Comparison of ENCODE assay signal across 10 cellular contexts in the genomic region with DNA sequence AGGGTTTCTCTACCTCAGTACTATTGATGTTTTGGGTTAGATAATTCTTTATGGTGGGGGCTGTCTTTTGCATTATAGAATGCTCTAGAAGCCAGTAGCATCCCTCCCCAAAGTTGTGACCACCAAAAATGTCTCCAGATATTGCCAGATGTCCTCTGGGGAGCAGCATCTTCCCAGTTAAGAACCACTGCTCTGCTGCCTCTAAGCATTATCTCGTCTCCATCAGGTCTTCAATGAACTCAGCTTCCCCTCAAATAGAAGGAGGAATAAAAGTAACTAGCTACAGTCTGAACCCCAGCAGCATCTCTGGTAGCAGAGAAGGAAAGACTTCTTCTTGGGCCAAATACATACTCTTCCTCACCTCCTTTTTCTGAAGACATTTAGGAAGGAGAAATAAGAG.
"Had no signal": no experiment of that assay in that cellular context is flagged by ENCODE, and none has a peak within 500 bp of the region (broad histone marks: within the 10 kb centered on the region; RNA-seq: fewer than 3 reads in every experiment).

No MANE protein-coding gene starts in this region.

- H3K36me3 ChIP-seq: colonic mucosa, thoracic aorta had no signal

- H3K9me3 Mint-ChIP-seq: activated CD4-positive, alpha-beta T cell treated with anti-CD3 and anti-CD28 coated beads, Interleukin-2, amount 10 ng/mL, durations not matched to agents 7 days and 5 days; activated naive CD8-positive, alpha-beta T cell treated with anti-CD3 and anti-CD28 coated beads for 36 hours had no signal

- H3K27me3 Mint-ChIP-seq: activated naive CD8-positive, alpha-beta T cell treated with anti-CD3 and anti-CD28 coated beads for 36 hours had no signal

- H3K4me3 ChIP-seq: body of pancreas, colonic mucosa, thoracic aorta had no signal

- DNase-seq: activated CD4-positive, alpha-beta T cell treated with anti-CD3 and anti-CD28 coated beads, Interleukin-2, amount 10 ng/mL, durations not matched to agents 7 days and 5 days; activated gamma-delta T cell treated with Interleukin-2 at 50 U/mL for 16 hours; activated naive CD8-positive, alpha-beta T cell treated with anti-CD3 and anti-CD28 coated beads for 36 hours; amygdala; body of pancreas; central memory CD4-positive, alpha-beta T cell; colonic mucosa; foreskin keratinocyte had no signal

- H3K4me1 ChIP-seq: body of pancreas, colonic mucosa, foreskin keratinocyte had no signal

- H3K9me3 ChIP-seq: body of pancreas, colonic mucosa, thoracic aorta had no signal

- H3K27ac ChIP-seq: body of pancreas, colonic mucosa, foreskin keratinocyte, thoracic aorta had no signal

- H3K4me1 Mint-ChIP-seq: activated naive CD8-positive, alpha-beta T cell treated with anti-CD3 and anti-CD28 coated beads for 36 hours had no signal

- H3K27me3 ChIP-seq: body of pancreas, colonic mucosa, foreskin keratinocyte had no signal

- H3K36me3 Mint-ChIP-seq: activated naive CD8-positive, alpha-beta T cell treated with anti-CD3 and anti-CD28 coated beads for 36 hours had no signal

- H3K4me3 Mint-ChIP-seq: activated CD4-positive, alpha-beta T cell treated with anti-CD3 and anti-CD28 coated beads, Interleukin-2, amount 10 ng/mL, durations not matched to agents 7 days and 5 days; activated naive CD8-positive, alpha-beta T cell treated with anti-CD3 and anti-CD28 coated beads for 36 hours; T-helper 1 cell treated with Interleukin-12 subunit alpha and Interleukin-12 subunit beta and Interleukin-4 antibody, amounts not matched to agents 30 μg/mL and 1 μg/mL, for 36 hours had no signal

- H3K27ac Mint-ChIP-seq: activated CD4-positive, alpha-beta T cell treated with anti-CD3 and anti-CD28 coated beads, Interleukin-2, amount 10 ng/mL, durations not matched to agents 7 days and 5 days; activated naive CD8-positive, alpha-beta T cell treated with anti-CD3 and anti-CD28 coated beads for 36 hours; T-helper 1 cell treated with Interleukin-12 subunit alpha and Interleukin-12 subunit beta and Interleukin-4 antibody, amounts not matched to agents 30 μg/mL and 1 μg/mL, for 36 hours had no signal
